Comparison of ENCODE assay signal across 8 cellular contexts in genomic region chr9:122159925-122160246, GRCh38. TPM values are rescaled to one million over a fixed set of nuclear protein-coding genes. Genes with fewer than 3 reads are reported as not detected.
DNase-seq lines count a peak whose midpoint lies in the region; ATAC-seq and TF ChIP-seq lines count a peak whose summit lies in the region.

No MANE protein-coding gene starts in this region.

- H3K9me3 ChIP-seq in CD4-positive, CD25-positive, alpha-beta regulatory T cell (ENCODE audit: control insufficient read depth in 2 of 2, low read length in 2 of 2): peaks cover 8 to 11% of the 10 kb centered on the region in 2 experiments
- 0 out of 2 replicates have a peak, but pooled peaks cover 5% of the 10 kb centered on the region for H3K9me3 ChIP-seq in Loucy (ENCODE audit: insufficient read depth, low read depth, low read length)
- H3K9me3 ChIP-seq in ectodermal cell (ENCODE audit: control insufficient read depth, low read length): no peaks in the 10 kb centered on the region
- H3K9me3 ChIP-seq in neuron (ENCODE audit: low read length): peaks cover 1% of the 10 kb centered on the region

- peaks cover 28% of the 10 kb centered on the region for H3K27me3 ChIP-seq in CD4-positive, CD25-positive, alpha-beta regulatory T cell (ENCODE audit: control insufficient read depth, insufficient read depth, low read length)
- no peaks in the 10 kb centered on the region for H3K27me3 ChIP-seq in Loucy (ENCODE audit: insufficient read depth, low read length, poor library complexity, severe bottlenecking)
- H3K27me3 ChIP-seq in ectodermal cell (ENCODE audit: control insufficient read depth, insufficient read depth, low read length, poor library complexity, severe bottlenecking): peaks cover 5% of the 10 kb centered on the region
- peaks cover 8% of the 10 kb centered on the region for H3K27me3 ChIP-seq in neuron (ENCODE audit: insufficient read depth, low read length)

- H2AFZ ChIP-seq in Loucy (ENCODE audit: low read length): peak overlapping the region; percentile 61; the same call in 1 of the 2 replicates
- no peak overlapping the region for H2AFZ ChIP-seq in neuron (ENCODE audit: low read depth, low read length)

- H3K36me3 Mint-ChIP-seq in CD4-positive, CD25-positive, alpha-beta regulatory T cell: peaks cover 11% of the 10 kb centered on the region

- peaks cover 29% of the 10 kb centered on the region for H3K79me2 ChIP-seq in Loucy (ENCODE audit: insufficient read depth, low read length)

- no peaks in the 10 kb centered on the region for H3K9me2 ChIP-seq in Loucy (replicated peaks; ENCODE audit: low read depth, low read length)

- H3F3A ChIP-seq in Loucy (ENCODE audit: low read depth): no peaks in the 10 kb centered on the region

- ATAC-seq in CD4-positive, CD25-positive, alpha-beta regulatory T cell (ENCODE audit: low read depth in 2 of 2): no peak
- ATAC-seq in HG02981 (IDR thresholded peaks at IDR 0.05; ENCODE audit: unreplicated experiment) (no peak), HG02973 (IDR thresholded peaks at IDR 0.05; ENCODE audit: unreplicated experiment) (no peak)

- peak overlapping the region; percentile 80 for H3K4me2 ChIP-seq in Loucy (ENCODE audit: low read depth, low read length, poor library complexity, severe bottlenecking)

- TF ChIP-seq CTCF in Loucy (conservative IDR thresholded peaks at IDR 0.05; ENCODE audit: low read length): no peak

- peak overlapping the region; percentile 89 to 99 (median 98) for H3K4me3 Mint-ChIP-seq in CD4-positive, CD25-positive, alpha-beta regulatory T cell

- H3K9me3 Mint-ChIP-seq in CD4-positive, CD25-positive, alpha-beta regulatory T cell: peaks cover 0 to 9% (median 2%) of the 10 kb centered on the region in 7 donors

- H3K4me1 Mint-ChIP-seq in CD4-positive, CD25-positive, alpha-beta regulatory T cell: peaks cover 14 to 40% (median 39%) of the 10 kb centered on the region in 4 donors

- H4K20me1 ChIP-seq in Loucy (ENCODE audit: insufficient read depth, low read length, poor library complexity, severe bottlenecking): peaks cover 11% of the 10 kb centered on the region

- H3K27ac ChIP-seq in CD4-positive, CD25-positive, alpha-beta regulatory T cell (ENCODE audit: insufficient read depth, low read length, poor library complexity, severe bottlenecking): no peak overlapping the region
- H3K27ac ChIP-seq in ectodermal cell (ENCODE audit: insufficient read depth, low read depth, low read length, poor library complexity, severe bottlenecking): no peak overlapping the region

- peak overlapping the region; percentile 96 to 98 (median 98) for H3K27ac Mint-ChIP-seq in CD4-positive, CD25-positive, alpha-beta regulatory T cell

- H3K36me3 ChIP-seq in CD4-positive, CD25-positive, alpha-beta regulatory T cell (ENCODE audit: control insufficient read depth, insufficient read depth, low read length): no peaks in the 10 kb centered on the region
- H3K36me3 ChIP-seq in Loucy (ENCODE audit: insufficient read depth, low read length) (no peaks in the 10 kb centered on the region), ectodermal cell (ENCODE audit: control insufficient read depth, insufficient read depth, low read length) (no peaks in the 10 kb centered on the region), neuron (ENCODE audit: insufficient read depth, low read length) (no peaks in the 10 kb centered on the region)

- no peak for DNase-seq in CD4-positive, CD25-positive, alpha-beta regulatory T cell
- DNase-seq in NCI-H2171 (lab: John Stamatoyannopoulos, UW) (no peak), islet precursor cell (no peak)

- H3K9ac ChIP-seq in Loucy (ENCODE audit: low read depth, low read length, poor library complexity, severe bottlenecking): no peak overlapping the region

- peaks cover 24% of the 10 kb centered on the region for H3K27me3 Mint-ChIP-seq in CD4-positive, CD25-positive, alpha-beta regulatory T cell

- peaks cover 18% of the 10 kb centered on the region for H3K4me1 ChIP-seq in CD4-positive, CD25-positive, alpha-beta regulatory T cell (ENCODE audit: control insufficient read depth, insufficient read depth, low read length, poor library complexity, severe bottlenecking)
- H3K4me1 ChIP-seq in Loucy (ENCODE audit: insufficient read depth, low read length, poor library complexity, severe bottlenecking) (peaks cover 15% of the 10 kb centered on the region), ectodermal cell (ENCODE audit: control insufficient read depth, insufficient read depth, low read length) (no peaks in the 10 kb centered on the region), neuron (ENCODE audit: insufficient read depth, low read length) (peaks cover 4% of the 10 kb centered on the region)

- WGBS in ectodermal cell, 2 experiments: 33 to 36% methylated on average over 5 to 6 of the region's 6 CpGs

- peak overlapping the region; percentile 97 for H3K4me3 ChIP-seq in CD4-positive, CD25-positive, alpha-beta regulatory T cell (ENCODE audit: low read depth, low read length)
- H3K4me3 ChIP-seq in Loucy (ENCODE audit: low read length, poor library complexity, severe bottlenecking) (peak overlapping the region; percentile 84), ectodermal cell (ENCODE audit: insufficient read depth, low read depth, low read length) (peak overlapping the region; percentile 59), neuron (ENCODE audit: low read length) (peak overlapping the region; percentile 88)

RNA-seq across cellular contexts. Expression of gene MORN5, which starts 0.2 kb away (rescaled TPM):
- not detected for total RNA-seq in CD4-positive, CD25-positive, alpha-beta regulatory T cell
- not detected for polyA plus RNA-seq in CD4-positive, CD25-positive, alpha-beta regulatory T cell
- 2.5 TPM for polyA plus RNA-seq in ectodermal cell (2013, experiment 1 of 4)
- polyA plus RNA-seq in ectodermal cell (2013, experiment 2 of 4): 2.5 TPM
- 1.3 TPM for polyA plus RNA-seq in ectodermal cell (2013, experiment 3 of 4)
- polyA plus RNA-seq in ectodermal cell (2013, experiment 4 of 4): 1.6 TPM

RNA-seq across cellular contexts. Expression of gene NDUFA8, which starts 0.3 kb away (rescaled TPM):
- 10.7 TPM for total RNA-seq in CD4-positive, CD25-positive, alpha-beta regulatory T cell
- 10 to 100 TPM; 86.3 to 97.9 (median 94.2) TPM for polyA plus RNA-seq in CD4-positive, CD25-positive, alpha-beta regulatory T cell
- 68.4 TPM for polyA plus RNA-seq in ectodermal cell (2013, experiment 1 of 4)
- 69.6 TPM for polyA plus RNA-seq in ectodermal cell (2013, experiment 2 of 4)
- polyA plus RNA-seq in ectodermal cell (2013, experiment 3 of 4): 70.1 TPM
- polyA plus RNA-seq in ectodermal cell (2013, experiment 4 of 4): 76.8 TPM
